In the genomic region with DNA sequence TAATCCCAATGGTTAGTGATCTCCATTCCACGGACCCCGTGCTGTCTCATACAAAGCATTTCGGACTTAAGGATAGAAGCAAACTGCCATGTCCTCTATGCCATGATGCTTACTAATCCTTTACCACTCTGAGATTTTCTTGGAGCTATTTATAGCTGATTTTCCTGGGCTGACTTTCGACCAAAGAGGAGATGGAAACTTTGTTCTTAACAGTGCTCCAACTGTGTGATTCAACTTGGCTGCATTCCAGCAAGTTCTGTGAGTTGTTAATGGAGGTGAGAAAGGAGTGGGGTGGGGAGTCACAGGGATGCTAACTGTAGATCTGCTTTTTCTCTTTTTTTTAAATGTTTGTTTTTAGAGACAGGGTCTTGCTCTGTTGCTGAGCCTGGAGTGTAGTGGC, we compare ENCODE assay signal across 13 cellular contexts. TPM values are rescaled to one million over a fixed set of nuclear protein-coding genes. Genes with fewer than 3 reads are reported as not detected.
DNase-seq lines count a peak whose midpoint lies in the region; ATAC-seq, FAIRE-seq and TF ChIP-seq lines count a peak whose summit lies in the region.
"Had no signal": no experiment of that assay in that cellular context is flagged by ENCODE, and none has a peak within 500 bp of the region (broad histone marks: within the 10 kb centered on the region; RNA-seq: fewer than 3 reads in every experiment).

No MANE protein-coding gene starts in this region.

- no peaks in the 10 kb centered on the region for H3K27me3 ChIP-seq in bronchial epithelial cell (ENCODE audit: control insufficient read depth, insufficient read depth, low read length)

- CTCF ChIA-PET in Calu3 (lab: Charles Lee) = interaction anchor here (0.7 kb wide), 1 partner anchor 14 kb away, joined by 5 read pairs; no protein-coding TSS in a partner anchor

- no TSS peak for BruUV-seq in Calu3 (replicated peaks; lab: Mats Ljungman, UMichigan)

- FAIRE-seq in bronchial epithelial cell (lab: Jason Lieb, UNC) = no peak
- FAIRE-seq: endometrium had no signal

- peak; percentile 50 for DNase-seq in Calu3
- peak; percentile 88 for DNase-seq in M059J (ENCODE audit: low read depth)
- peak; percentile 72 for DNase-seq in bronchial epithelial cell (ENCODE audit: low read depth)
- DNase-seq in T1000 (lab: John Stamatoyannopoulos, UW) = no peak
- no peak for DNase-seq in stimulated activated naive CD4-positive, alpha-beta T cell (lab: John Stamatoyannopoulos, UW)
- DNase-seq: activated effector memory CD4-positive, alpha-beta T cell treated with anti-CD3 and anti-CD28 coated beads, Interleukin-2, amount 50 U/mL, for 16 hours; NCI-H774; stimulated activated CD8-positive, alpha-beta memory T cell treated with anti-CD3 and anti-CD28 coated beads, Interleukin-4, amount 100 ng/mL, for 48 hours had no signal

- peak overlapping the region; percentile 49 for H3K27ac ChIP-seq in mesodermal cell (ENCODE audit: low read depth, low read length, severe bottlenecking)

- H3K36me3 Mint-ChIP-seq in Calu3 (ENCODE audit: insufficient read depth, unreplicated experiment) = no peaks in the 10 kb centered on the region
- H3K36me3 Mint-ChIP-seq: IgD-negative memory B cell had no signal

- no peaks in the 10 kb centered on the region for H3K27me3 Mint-ChIP-seq in Calu3 (ENCODE audit: unreplicated experiment)

- TF ChIP-seq CTCF in Calu3 (IDR thresholded peaks at IDR 0.05; ENCODE audit: unreplicated experiment) = no peak
- no peak for TF ChIP-seq CTCF in bronchial epithelial cell (IDR thresholded peaks at IDR 0.05; ENCODE audit: insufficient read depth, low read length, severe bottlenecking)

- H3K4me1 Mint-ChIP-seq in Calu3 (ENCODE audit: low read depth, unreplicated experiment) = peaks cover 42% of the 10 kb centered on the region

- WGBS in mesodermal cell (ENCODE audit: insufficient coverage in 2 of 2), 2 experiments = 28 to 61% methylated on average over 3 to 4 of the region's 4 CpGs

- H3K4me3 Mint-ChIP-seq in Calu3 (ENCODE audit: low read depth, unreplicated experiment) = no peak overlapping the region
- H3K4me3 Mint-ChIP-seq: IgD-negative memory B cell had no signal

- H3K4me3 ChIP-seq in bronchial epithelial cell (ENCODE audit: low read depth, low read length) (no peak overlapping the region), mesodermal cell (ENCODE audit: extremely low read depth, insufficient read depth, low read length, poor library complexity, severe bottlenecking) (no peak overlapping the region)

- intact Hi-C loops in Calu3 (cut with micrococcal nuclease; ENCODE audit: unreplicated experiment) = no loop called here

- peaks cover 28% of the 10 kb centered on the region for H3K4me1 ChIP-seq in mesodermal cell (ENCODE audit: control insufficient read depth, insufficient read depth, low read length, poor library complexity, severe bottlenecking)

- no peaks in the 10 kb centered on the region for H3K9me3 ChIP-seq in mesodermal cell (ENCODE audit: control insufficient read depth, low read length)

- no peak overlapping the region for H3K27ac Mint-ChIP-seq in Calu3 (ENCODE audit: unreplicated experiment)
- H3K27ac Mint-ChIP-seq: IgD-negative memory B cell had no signal

- ATAC-seq in GM21576 (IDR thresholded peaks at IDR 0.05; ENCODE audit: unreplicated experiment) = no peak
- no peak for ATAC-seq in HG03342 (IDR thresholded peaks at IDR 0.05; ENCODE audit: unreplicated experiment)

- no peaks in the 10 kb centered on the region for H3K36me3 ChIP-seq in bronchial epithelial cell (ENCODE audit: control insufficient read depth, insufficient read depth, low read length)
- no peaks in the 10 kb centered on the region for H3K36me3 ChIP-seq in mesodermal cell (ENCODE audit: control insufficient read depth, insufficient read depth, low read length)

- no peaks in the 10 kb centered on the region for H3K9me3 Mint-ChIP-seq in Calu3 (ENCODE audit: low read depth, unreplicated experiment)
- H3K9me3 Mint-ChIP-seq: IgD-negative memory B cell had no signal

RNA-seq across cellular contexts. Expression of a gene that starts 11.6 kb away (rescaled TPM):
- total RNA-seq in Calu3 (2022) (455 and 465 TPM in 2 replicates), bronchial epithelial cell (30.5 and 46.9 TPM in 2 replicates)
- not detected in 2 replicates for total RNA-seq in M059J (2014; rRNA removed; shearing (Covaris generic))
- polyA plus RNA-seq in mesodermal cell (2013, experiment 1 of 2) = 4.8 TPM
- polyA plus RNA-seq in mesodermal cell (2013, experiment 2 of 2) = 4.9 TPM
- polyA plus RNA-seq: IgD-negative memory B cell had no signal

RNA-seq across cellular contexts. Expression of a gene that starts 45.5 kb away (rescaled TPM):
- total RNA-seq in Calu3 (2022) (47.2 and 55.3 TPM in 2 replicates), bronchial epithelial cell (7.3 and 10.0 TPM in 2 replicates)
- 44.6 and 60.6 TPM in 2 replicates for total RNA-seq in M059J (2014; rRNA removed; shearing (Covaris generic))
- polyA plus RNA-seq in mesodermal cell (2013, experiment 1 of 2) = 37.9 TPM
- 42.7 TPM for polyA plus RNA-seq in mesodermal cell (2013, experiment 2 of 2)

Comparison
In these comparisons a context has a peak if more than half of its experiments do, and no peak if none do; other contexts are left out.
1. DNase-seq: peak in Calu3 (single experiment), M059J (single experiment) and bronchial epithelial cell (single experiment); none in T1000 (single experiment) and stimulated activated naive CD4-positive, alpha-beta T cell (0 of 6).
2. RNA of a gene that starts 11.6 kb away (total RNA-seq): 455 to 465 TPM in Calu3 and 30.5 to 46.9 TPM in bronchial epithelial cell; not detected in M059J; every median in the first group is over 10 times any median in the second.